ENCODE assay signal across 13 cellular contexts in genomic region chr11:75603791-75604736, GRCh38. TPM values are rescaled to one million over a fixed set of nuclear protein-coding genes. Genes with fewer than 3 reads are reported as not detected.
DNase-seq lines count a peak whose midpoint lies in the region; ATAC-seq and TF ChIP-seq lines count a peak whose summit lies in the region.
"Had no signal": no experiment of that assay in that cellular context is flagged by ENCODE, and none has a peak within 500 bp of the region (broad histone marks: within the 10 kb centered on the region; RNA-seq: fewer than 3 reads in every experiment).

No MANE protein-coding gene starts in this region.

- peaks cover 0 to 12% (median 0%) of the 10 kb centered on the region in 3 donors for H3K36me3 ChIP-seq in tibial artery

- intact Hi-C loops in tibial artery (cut with DNase I; ENCODE audit: low total_unique reads): no loop called here

- no peaks in the 10 kb centered on the region for H3K27me3 ChIP-seq in tibial artery

- ATAC-seq in SK-N-SH treated with all-trans-retinoic acid at 6 μM for 48 hours (peak; percentile 81), GM18505 (IDR thresholded peaks at IDR 0.05; ENCODE audit: unreplicated experiment) (no peak)
- ATAC-seq: T-cell had no signal

- peak overlapping the region; percentile 36 to 43 for H3K27ac ChIP-seq in tibial artery
- H3K27ac ChIP-seq: 22Rv1, parathyroid adenoma had no signal

- no peak for TF ChIP-seq CTCF in fibroblast of the aortic adventitia (IDR thresholded peaks at IDR 0.05; ENCODE audit: insufficient read depth, low read length)
- no peak for TF ChIP-seq CTCF in tibial artery (IDR thresholded peaks at IDR 0.05)

- peak; percentile 24 for DNase-seq in DMS79 treated with DMSO at 0.1 percent for 48 hours (lab: John Stamatoyannopoulos, UW)
- DNase-seq in DMS79 (lab: John Stamatoyannopoulos, UW): no peak
- peak; percentile 97 for DNase-seq in fibroblast of the aortic adventitia (ENCODE audit: low read depth)
- no peak for DNase-seq in tibial artery
- no peak for DNase-seq in MV-4-11 (lab: John Stamatoyannopoulos, UW)
- DNase-seq in NCI-H526 (lab: John Stamatoyannopoulos, UW): no peak
- DNase-seq: activated CD4-positive, alpha-beta T cell treated with anti-CD3 and anti-CD28 coated beads, Interleukin-2, amount 50 U/mL, for 48 hours; activated naive CD4-positive, alpha-beta T cell treated with anti-CD3 and anti-CD28 coated beads, Interleukin-2, amount 50 U/mL, for 16 hours; T-cell had no signal

- H3K4me3 ChIP-seq in fibroblast of the aortic adventitia (ENCODE audit: low read depth, low read length): peak overlapping the region; percentile 28
- H3K4me3 ChIP-seq in tibial artery: no peak overlapping the region

- H3K4me1 ChIP-seq in tibial artery: peaks cover 0 to 4% (median 2%) of the 10 kb centered on the region in 4 donors
- H3K4me1 ChIP-seq: parathyroid adenoma had no signal

- TF ChIP-seq POLR2A in GM18505 (IDR thresholded peaks at IDR 0.05; ENCODE audit: borderline replicate concordance, extremely low read depth, insufficient read depth, insufficient read length): no peak

- H3K9me3 ChIP-seq in tibial artery: no peaks in the 10 kb centered on the region

TF ChIP-seq in SK-N-SH treated with all-trans-retinoic acid at 6 μM for 48 hours, 23 proteins besides CTCF, POLR2A, EP300 and RAD21:
- TF ChIP-seq ZNF70 (CRISPR knock-in tag; IDR thresholded peaks at IDR 0.05) (no peak), ISL1 (CRISPR knock-in tag; IDR thresholded peaks at IDR 0.05) (peak; percentile 72)
TF ChIP-seq in SK-N-SH treated with all-trans-retinoic acid at 6 μM for 48 hours: peak in this region for 1.

RNA-seq across cellular contexts. Expression of gene SERPINH1, which starts 42.0 kb away (rescaled TPM):
- total RNA-seq in fibroblast of the aortic adventitia (ENCODE audit: low replicate concordance): 374 and 497 TPM in 2 replicates

Comparison
In these comparisons a context has a peak if more than half of its experiments do, and no peak if none do; other contexts are left out.
1. DNase-seq: peak in DMS79 treated with DMSO at 0.1 percent for 48 hours (single experiment) and fibroblast of the aortic adventitia (single experiment); none in DMS79 (single experiment), tibial artery (0 of 2), MV-4-11 (single experiment) and NCI-H526 (0 of 2).